In the genomic region with DNA sequence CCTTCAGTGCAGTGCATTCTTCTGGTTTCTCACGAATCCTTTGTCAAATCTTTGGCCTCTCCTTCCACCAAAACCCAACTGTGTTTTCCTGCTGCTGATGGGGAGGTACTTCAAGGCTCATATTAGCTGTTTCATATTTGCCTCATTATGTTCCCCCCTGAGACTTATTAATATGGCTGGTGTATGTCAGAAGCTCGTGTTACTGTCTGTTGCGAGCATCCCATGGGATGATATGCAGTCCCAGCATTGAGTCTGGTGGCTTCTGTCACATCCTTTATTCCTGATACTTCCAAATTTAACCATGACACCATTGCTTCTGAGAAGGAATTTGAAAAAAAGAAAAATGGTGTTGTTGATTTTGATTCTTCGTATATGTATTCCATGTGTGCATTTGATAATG, we compare ENCODE assay signal across 31 cellular contexts.
"Had no signal": no experiment of that assay in that cellular context is flagged by ENCODE, and none has a peak within 500 bp of the region (broad histone marks: within the 10 kb centered on the region; RNA-seq: fewer than 3 reads in every experiment).

No MANE protein-coding gene starts in this region.

- H3K9me3 ChIP-seq: body of pancreas, MG63, SJCRH30, SK-N-SH had no signal

- H3K4me1 ChIP-seq: body of pancreas had no signal

- H3K27ac ChIP-seq: body of pancreas, SJCRH30 had no signal

- H3K27me3 ChIP-seq: body of pancreas, MG63, SJCRH30 had no signal

- H3K36me3 Mint-ChIP-seq: activated naive CD4-positive, alpha-beta T cell treated with anti-CD3 and anti-CD28 coated beads, Interleukin-2, amount 50 U/mL, for 24 hours; activated naive CD8-positive, alpha-beta T cell treated with anti-CD3 and anti-CD28 coated beads, Interleukin-2, amount 10 ng/mL, durations not matched to agents 7 days and 5 days had no signal

- H3K4me2 ChIP-seq: SK-N-SH had no signal

- H3K9me3 Mint-ChIP-seq: activated CD4-positive, alpha-beta T cell treated with anti-CD3 and anti-CD28 coated beads, Interleukin-2, amount 10 ng/mL, durations not matched to agents 7 days and 5 days; activated naive CD4-positive, alpha-beta T cell treated with anti-CD3 and anti-CD28 coated beads, Interleukin-2, amount 50 U/mL, for 24 hours; activated naive CD8-positive, alpha-beta T cell treated with anti-CD3 and anti-CD28 coated beads, Interleukin-2, amount 10 ng/mL, durations not matched to agents 7 days and 5 days; activated T-helper 2 cell treated with anti-CD3 and anti-CD28 coated beads, Interferon-gamma antibody, Interleukin-2, Interleukin-4, amounts not matched to agents 10 μg/mL and 5 μg/mL and 100 μg/mL, durations not matched to agents 14 hours and 24 hours and 36 hours; T-helper 1 cell treated with Interleukin-12 subunit alpha and Interleukin-12 subunit beta and Interleukin-4 antibody, amounts not matched to agents 30 μg/mL and 1 μg/mL, for 36 hours; T-helper 2 cell treated with Interferon-gamma antibody and Interleukin-4, amounts not matched to agents 5 μg/mL and 100 μg/mL, for 36 hours had no signal

- H3K27ac Mint-ChIP-seq: activated CD4-positive, alpha-beta T cell treated with anti-CD3 and anti-CD28 coated beads for 36 hours; activated CD4-positive, alpha-beta T cell treated with anti-CD3 and anti-CD28 coated beads, Interleukin-2, amount 10 ng/mL, durations not matched to agents 7 days and 5 days; activated CD8-positive, alpha-beta T cell treated with anti-CD3 and anti-CD28 coated beads, Interleukin-2, amount 10 ng/mL, durations not matched to agents 7 days and 5 days; activated naive CD4-positive, alpha-beta T cell treated with anti-CD3 and anti-CD28 coated beads, Interleukin-2, amount 50 U/mL, for 24 hours; activated naive CD8-positive, alpha-beta T cell treated with anti-CD3 and anti-CD28 coated beads, Interleukin-2, amount 10 ng/mL, durations not matched to agents 7 days and 5 days; activated T-cell treated with anti-CD3 and anti-CD28 coated beads, Interleukin-2, amount 50 U/mL, for 24 hours; activated T-helper 2 cell treated with anti-CD3 and anti-CD28 coated beads, Interferon-gamma antibody, Interleukin-2, Interleukin-4, amounts not matched to agents 10 μg/mL and 5 μg/mL and 100 μg/mL, durations not matched to agents 14 hours and 24 hours and 36 hours; T-helper 1 cell treated with Interleukin-12 subunit alpha and Interleukin-12 subunit beta and Interleukin-4 antibody, amounts not matched to agents 30 μg/mL and 1 μg/mL, for 36 hours; T-helper 2 cell treated with Interferon-gamma antibody and Interleukin-4, amounts not matched to agents 5 μg/mL and 100 μg/mL, for 36 hours had no signal

- H3K4me3 Mint-ChIP-seq: activated CD4-positive, alpha-beta T cell treated with anti-CD3 and anti-CD28 coated beads for 36 hours; activated CD4-positive, alpha-beta T cell treated with anti-CD3 and anti-CD28 coated beads, Interleukin-2, amount 10 ng/mL, durations not matched to agents 7 days and 5 days; activated CD8-positive, alpha-beta T cell treated with anti-CD3 and anti-CD28 coated beads, Interleukin-2, amount 10 ng/mL, durations not matched to agents 7 days and 5 days; activated naive CD4-positive, alpha-beta T cell treated with anti-CD3 and anti-CD28 coated beads, Interleukin-2, amount 50 U/mL, for 24 hours; activated naive CD8-positive, alpha-beta T cell treated with anti-CD3 and anti-CD28 coated beads, Interleukin-2, amount 10 ng/mL, durations not matched to agents 7 days and 5 days; activated T-cell treated with anti-CD3 and anti-CD28 coated beads, Interleukin-2, amount 50 U/mL, for 24 hours; T-helper 1 cell treated with Interleukin-12 subunit alpha and Interleukin-12 subunit beta and Interleukin-4 antibody, amounts not matched to agents 30 μg/mL and 1 μg/mL, for 36 hours; T-helper 2 cell treated with Interferon-gamma antibody and Interleukin-4, amounts not matched to agents 5 μg/mL and 100 μg/mL, for 36 hours had no signal

- H3K4me1 Mint-ChIP-seq: activated CD4-positive, alpha-beta T cell treated with anti-CD3 and anti-CD28 coated beads for 36 hours; activated CD4-positive, alpha-beta T cell treated with anti-CD3 and anti-CD28 coated beads, Interleukin-2, amount 10 ng/mL, durations not matched to agents 7 days and 5 days; activated naive CD4-positive, alpha-beta T cell treated with anti-CD3 and anti-CD28 coated beads, Interleukin-2, amount 50 U/mL, for 24 hours; activated naive CD8-positive, alpha-beta T cell treated with anti-CD3 and anti-CD28 coated beads, Interleukin-2, amount 10 ng/mL, durations not matched to agents 7 days and 5 days had no signal

- DNase-seq: activated CD4-positive, alpha-beta T cell treated with anti-CD3 and anti-CD28 coated beads for 36 hours; activated CD4-positive, alpha-beta T cell treated with anti-CD3 and anti-CD28 coated beads, Interleukin-2, amount 10 ng/mL, durations not matched to agents 7 days and 5 days; activated CD4-positive, alpha-beta T cell treated with anti-CD3 and anti-CD28 coated beads, Interleukin-2, amount 50 U/mL, for 48 hours; activated CD8-positive, alpha-beta T cell treated with anti-CD3 and anti-CD28 coated beads, Interleukin-2, amount 10 ng/mL, durations not matched to agents 7 days and 5 days; activated gamma-delta T cell; activated naive CD4-positive, alpha-beta T cell treated with Interleukin-2 at 50 U/mL for 16 hours; activated naive CD8-positive, alpha-beta T cell treated with anti-CD3 and anti-CD28 coated beads, Interleukin-2, amount 10 ng/mL, durations not matched to agents 7 days and 5 days; activated T-cell treated with anti-CD3 and anti-CD28 coated beads, Interleukin-2, amount 50 U/mL, for 24 hours; amygdala; body of pancreas; central memory CD4-positive, alpha-beta T cell; Karpas-422; KBM-7; MG63; NCI-H1048; NCI-H1105 treated with DMSO at 0.1 percent for 48 hours; NCI-H1436; NCI-H1694; NCI-H1930; NCI-H2081 treated with DMSO at 0.1 percent for 48 hours; NCI-H446 treated with DMSO at 0.1 percent for 48 hours; NCI-H524; NCI-H69; NCI-H82; SHP77; SJCRH30; SK-N-SH had no signal

- H3K9ac ChIP-seq: SK-N-SH had no signal
